26 cellular contexts compared by ENCODE assay signal in genomic region chr10:126933116-126933515, GRCh38. TPM values are rescaled to one million over a fixed set of nuclear protein-coding genes. Genes with fewer than 3 reads are reported as not detected.
DNase-seq lines count a peak whose midpoint lies in the region; ATAC-seq, FAIRE-seq and TF ChIP-seq lines count a peak whose summit lies in the region.
"Had no signal": no experiment of that assay in that cellular context is flagged by ENCODE, and none has a peak within 500 bp of the region (broad histone marks: within the 10 kb centered on the region; RNA-seq: fewer than 3 reads in every experiment).

No MANE protein-coding gene starts in this region.

- intact Hi-C loops in cardiac septum (cut with DNase I), result no loop called here
- intact Hi-C loops in heart left ventricle (cut with DNase I), result no loop called here

- no peak overlapping the region for H2AK5ac ChIP-seq in H1 (ENCODE audit: low read depth, low read length)
- no peak overlapping the region for H2AK5ac ChIP-seq in trophoblast cell (ENCODE audit: low read length)

- H3K4me3 ChIP-seq in heart left ventricle (no peak overlapping the region), H1 (ENCODE audit: extremely low read depth in 1 of 4, insufficient read depth in 2 of 4, low read depth in 3 of 4, low read length in 4 of 4) (no peak overlapping the region), trophoblast cell (ENCODE audit: low read depth, low read length) (no peak overlapping the region), BE2C (ENCODE audit: low read depth, low read length) (no peak overlapping the region)
- H3K4me3 ChIP-seq: GM12878 had no signal

- no peaks in the 10 kb centered on the region for H3K27me3 ChIP-seq in heart left ventricle
- no peaks in the 10 kb centered on the region for H3K27me3 ChIP-seq in H1 (replicated peaks in 1 of 4; ENCODE audit: control insufficient read depth in 3 of 4, extremely low read depth in 1 of 4, insufficient read depth in 3 of 4, low read length in 3 of 4)
- no peaks in the 10 kb centered on the region for H3K27me3 ChIP-seq in trophoblast cell (ENCODE audit: insufficient read depth, low read length)
- no peaks in the 10 kb centered on the region for H3K27me3 ChIP-seq in BE2C

- no peaks in the 10 kb centered on the region for H3K23me2 ChIP-seq in H1 (ENCODE audit: low read depth, low read length)

- H3K79me1 ChIP-seq in H1 (ENCODE audit: low read depth, low read length) (peaks cover 35% of the 10 kb centered on the region), trophoblast cell (ENCODE audit: low read length) (no peaks in the 10 kb centered on the region)

- H3K4me2 ChIP-seq in H1 (ENCODE audit: insufficient read depth in 1 of 2, low read depth in 2 of 2, low read length in 2 of 2) (no peak overlapping the region), trophoblast cell (ENCODE audit: low read length) (no peak overlapping the region)

- no peak overlapping the region for H4K91ac ChIP-seq in H1 (replicated peaks; ENCODE audit: insufficient read length, low read length)
- no peak overlapping the region for H4K91ac ChIP-seq in trophoblast cell (ENCODE audit: low read depth, low read length)

- H4K8ac ChIP-seq in H1 (ENCODE audit: extremely low read depth, insufficient read depth, low read length) (no peak overlapping the region), trophoblast cell (ENCODE audit: low read depth, low read length) (no peak overlapping the region)

- no peak overlapping the region for H2BK20ac ChIP-seq in H1 (ENCODE audit: low read length)

- DNase-seq in cardiac septum (ENCODE audit: low spot score) (peak; percentile 62), heart left ventricle (no peak), H1 (ENCODE audit: low read depth in 1 of 2, low spot score in 2 of 2) (no peak), trophoblast cell (no peak), BE2C (no peak)
- DNase-seq: AML-193; C1 segment of cervical spinal cord; CD4-positive, alpha-beta memory T cell; COR-L47; DMS79; EL; GDM1; H7; IMR-90; KG1; MM.1S; NCI-H2029; NCI-H526 treated with DMSO at 0.1 percent for 48 hours; SHP77 had no signal

- TF ChIP-seq POLR2A in heart left ventricle (IDR thresholded peaks at IDR 0.05) (no peak), H1 (IDR thresholded peaks at IDR 0.05; ENCODE audit: control extremely low read depth in 1 of 2, low read depth in 2 of 2, low read length in 2 of 2) (no peak)

- no peaks in the 10 kb centered on the region for H3K27me3 Mint-ChIP-seq in nephron (ENCODE audit: low read depth)
- H3K27me3 Mint-ChIP-seq: CD4-positive, alpha-beta memory T cell had no signal

- H3K79me2 ChIP-seq in H1 (ENCODE audit: control insufficient read depth in 1 of 2, insufficient read depth in 2 of 2, low read length in 2 of 2) (peaks cover 15 to 88% of the 10 kb centered on the region in 2 experiments), trophoblast cell (ENCODE audit: control insufficient read depth, insufficient read depth, low read length, poor library complexity) (peaks cover 8% of the 10 kb centered on the region)

- H2BK5ac ChIP-seq in H1 (ENCODE audit: low read depth, low read length) (0 out of 2 replicates have a peak overlapping the region, but pooled peaks have one; percentile 35), trophoblast cell (ENCODE audit: low read depth, low read length, poor library complexity) (no peak overlapping the region)

- POLR2A ChIA-PET in H1 (lab: Charles Lee; ENCODE audit: partially characterized antibody), result interaction anchor here (1.0 kb wide), 1 partner anchor 10 kb away, joined by 3 read pairs; no protein-coding TSS in a partner anchor

- H2BK15ac ChIP-seq in H1 (ENCODE audit: low read length), result no peak overlapping the region

- no peak for TF ChIP-seq CTCF in heart left ventricle (IDR thresholded peaks at IDR 0.05)
- no peak for TF ChIP-seq CTCF in H1 (IDR thresholded peaks at IDR 0.05; ENCODE audit: control extremely low read depth in 1 of 3, insufficient read depth in 1 of 3, low read depth in 1 of 3, low read length in 3 of 3)
- TF ChIP-seq CTCF in nephron (IDR thresholded peaks at IDR 0.05; ENCODE audit: unreplicated experiment in 3 of 3), result no peak
- no peak for TF ChIP-seq CTCF in BE2C (IDR thresholded peaks at IDR 0.05; ENCODE audit: low read depth, low read length)

- H4K12ac ChIP-seq in trophoblast cell (ENCODE audit: low read depth, low read length), result no peak overlapping the region

- H4K5ac ChIP-seq in H1 (ENCODE audit: insufficient read length, low read depth, low read length), result no peak overlapping the region

- H3K4ac ChIP-seq in H1 (replicated peaks; ENCODE audit: insufficient read length, low read depth, low read length) (no peak overlapping the region), trophoblast cell (ENCODE audit: low read depth, low read length) (no peak overlapping the region)

- no peak overlapping the region for H2BK120ac ChIP-seq in H1 (replicated peaks; ENCODE audit: low read depth, low read length)
- no peak overlapping the region for H2BK120ac ChIP-seq in trophoblast cell (ENCODE audit: insufficient read depth, low read length, poor library complexity)

- no peak for TF ChIP-seq EP300 in H1 (IDR thresholded peaks at IDR 0.05; ENCODE audit: borderline replicate concordance in 1 of 2, low read depth in 2 of 2, low read length in 2 of 2)

- H3K9me3 ChIP-seq in heart left ventricle, result peaks cover 0 to 7% (median 0%) of the 10 kb centered on the region in 12 donors
- H3K9me3 ChIP-seq in H1 (ENCODE audit: insufficient read depth in 2 of 2, low read depth in 1 of 2, low read length in 1 of 2), result no peaks in the 10 kb centered on the region
- no peaks in the 10 kb centered on the region for H3K9me3 ChIP-seq in trophoblast cell (ENCODE audit: insufficient read depth, low read depth, low read length)
- no peaks in the 10 kb centered on the region for H3K9me3 ChIP-seq in BE2C

- no peak overlapping the region for H3K9ac ChIP-seq in H1 (replicated peaks in 1 of 4; ENCODE audit: extremely low read depth in 1 of 4, low read depth in 3 of 4, low read length in 3 of 4)
- H3K9ac ChIP-seq in trophoblast cell (ENCODE audit: low read length), result no peak overlapping the region

- no peak overlapping the region for H3K4me3 Mint-ChIP-seq in nephron
- H3K4me3 Mint-ChIP-seq: CD4-positive, alpha-beta memory T cell had no signal

- H3K36me3 Mint-ChIP-seq in nephron (ENCODE audit: low read depth), result peaks cover 31% of the 10 kb centered on the region
- H3K36me3 Mint-ChIP-seq: CD4-positive, alpha-beta memory T cell had no signal

- H3K23ac ChIP-seq in H1 (ENCODE audit: insufficient read length), result no peak overlapping the region
- H3K23ac ChIP-seq in trophoblast cell (ENCODE audit: low read length), result no peak overlapping the region

- CTCF ChIA-PET in H1 (lab: Charles Lee; ENCODE audit: partially characterized antibody), result interaction anchor here (1.3 to 1.8 kb wide), 3 partner anchors 9 to 24 kb away, joined by 3 to 5 read pairs (median 4); no protein-coding TSS in a partner anchor

- WGBS in heart left ventricle, 4 donors, result 79 to 89% (median 80%) methylated on average over 4 of the region's 4 CpGs
- 87% methylated on average over 4 of the region's 4 CpGs; no CpG with 5 or more reads in 1 of the 2 experiments for WGBS in H1 (ENCODE audit: extremely low coverage in 1 of 2, insufficient coverage in 1 of 2, insufficient read length in 1 of 2, insufficient replicate concordance in 2 of 2, low coverage in 1 of 2, low lambda C conversion rate in 2 of 2, missing lambda C conversion rate in 1 of 2), 2 experiments
- no CpG with 5 or more reads among the region's 4 CpGs for WGBS in trophoblast cell (ENCODE audit: extremely low coverage, insufficient coverage, insufficient read length)

- peak overlapping the region; percentile 43 to 95 (median 75) for H3K27ac Mint-ChIP-seq in nephron
- H3K27ac Mint-ChIP-seq: CD4-positive, alpha-beta memory T cell had no signal

- no peak overlapping the region for H2AFZ ChIP-seq in H1 (ENCODE audit: low read length)
- H2AFZ ChIP-seq in trophoblast cell (ENCODE audit: insufficient read depth, low read length, poor library complexity), result no peak overlapping the region

- H3K56ac ChIP-seq in H1 (replicated peaks; ENCODE audit: insufficient read length, low read depth, low read length), result no peak overlapping the region

- H3K27ac ChIP-seq in heart left ventricle (no peak overlapping the region), H1 (ENCODE audit: low read depth, low read length) (no peak overlapping the region), trophoblast cell (ENCODE audit: low read depth, low read length) (no peak overlapping the region)
- H3K27ac ChIP-seq: RWPE1 had no signal

- H3K18ac ChIP-seq in H1 (ENCODE audit: extremely low read depth, low read length), result no peak overlapping the region
- no peak overlapping the region for H3K18ac ChIP-seq in trophoblast cell (ENCODE audit: low read length)

- peaks cover 53% of the 10 kb centered on the region for H3K4me1 Mint-ChIP-seq in nephron
- H3K4me1 Mint-ChIP-seq: CD4-positive, alpha-beta memory T cell had no signal

- H3K9me3 Mint-ChIP-seq in nephron, result peaks cover 3% of the 10 kb centered on the region

- H2BK12ac ChIP-seq in H1 (ENCODE audit: low read depth, low read length), result no peak overlapping the region
- no peak overlapping the region for H2BK12ac ChIP-seq in trophoblast cell (ENCODE audit: low read length)

- peaks cover 0 to 9% (median 4%) of the 10 kb centered on the region in 9 donors for H3K36me3 ChIP-seq in heart left ventricle
- H3K36me3 ChIP-seq in H1 (ENCODE audit: control insufficient read depth in 2 of 4, insufficient read depth in 4 of 4, low read length in 3 of 4), result peaks cover 0 to 5% (median 0%) of the 10 kb centered on the region in 4 experiments; a peak in 2 of 8 replicates
- peaks cover 12 to 24% of the 10 kb centered on the region in 2 experiments for H3K36me3 ChIP-seq in trophoblast cell (ENCODE audit: control insufficient read depth in 1 of 2, insufficient read depth in 2 of 2, low read length in 2 of 2)
- H3K36me3 ChIP-seq in BE2C, result no peaks in the 10 kb centered on the region

- H4K20me1 ChIP-seq in H1 (replicated peaks in 1 of 2; ENCODE audit: control insufficient read depth in 1 of 2, insufficient read depth in 2 of 2, low read length in 2 of 2), result peaks cover 5 to 15% of the 10 kb centered on the region in 2 experiments

- no peak for TF ChIP-seq RAD21 in H1 (IDR thresholded peaks at IDR 0.05 in 1 of 2, conservative IDR thresholded peaks at IDR 0.05 in 1 of 2; ENCODE audit: low read depth in 2 of 2, low read length in 2 of 2)

- FAIRE-seq in H1 (lab: Jason Lieb, UNC), result no peak
- FAIRE-seq: GM12878 had no signal

- ATAC-seq in heart left ventricle, result no peak
- ATAC-seq in GM21423 (IDR thresholded peaks at IDR 0.05; ENCODE audit: unreplicated experiment), result no peak
- no peak for ATAC-seq in HG02852 (IDR thresholded peaks at IDR 0.05; ENCODE audit: unreplicated experiment)
- ATAC-seq: GM12878, Panc1 had no signal

- H3K14ac ChIP-seq in H1 (ENCODE audit: insufficient read length) (no peak overlapping the region), trophoblast cell (ENCODE audit: low read length) (no peak overlapping the region)

- H3K4me1 ChIP-seq in heart left ventricle (peaks cover 0 to 59% (median 31%) of the 10 kb centered on the region in 12 donors), H1 (replicated peaks in 1 of 4; ENCODE audit: control insufficient read depth in 3 of 4, insufficient read depth in 4 of 4, low read length in 3 of 4) (peaks cover 0 to 4% (median 0%) of the 10 kb centered on the region in 4 experiments; a peak in 3 of 7 replicates), trophoblast cell (ENCODE audit: control insufficient read depth in 1 of 2, insufficient read depth in 2 of 2, low read length in 2 of 2) (peaks cover 3 to 4% of the 10 kb centered on the region in 2 experiments), BE2C (peaks cover 6% of the 10 kb centered on the region; the same call in 1 of the 2 replicates)

RNA-seq across cellular contexts. Expression of gene DOCK1, which starts 27.9 kb away (rescaled TPM):
- total RNA-seq in cardiac septum, result 31.2 TPM
- 10 to 100 TPM; 13.4 to 31.6 (median 20.6) TPM for total RNA-seq in heart left ventricle
- 10 to 100 TPM in 1 of 2 donors, 1 to 10 TPM in 1; 5.0 to 13.8 TPM for polyA plus RNA-seq in heart left ventricle
- 53.0 and 54.4 TPM in 2 replicates for total RNA-seq in H1 (2021; fragmentation: NEBNext Ultra II Directional; extraction: Animal tissue kit (Norgen Biotek cat#: 25700))
- polyA plus RNA-seq in H1 (2011; rRNA removed), result 11.6 and 13.2 TPM in 2 replicates
- 15.4 TPM for polyA plus RNA-seq in H1 (2011; cell fraction: cytosol; rRNA removed)
- polyA plus RNA-seq in H1 (2011; cell fraction: nucleus; rRNA removed), result 19.9 TPM
- polyA plus RNA-seq in H1 (2012, experiment 1 of 2), result 25.4 to 28.3 TPM (median 27.3 TPM) in 4 replicates
- 1.4 TPM for polyA plus RNA-seq in H1 (2012, experiment 2 of 2)
- 17.8 TPM for polyA plus RNA-seq in H1 (2013, experiment 1 of 2)
- polyA plus RNA-seq in H1 (2013, experiment 2 of 2), result 17.9 TPM
- polyA minus RNA-seq in H1 (2011; rRNA and poly(A)+ RNA removed), result 68.4 and 69.6 TPM in 2 replicates
- polyA minus RNA-seq in H1 (2011; cell fraction: cytosol; rRNA and poly(A)+ RNA removed), result 32.3 TPM
- polyA minus RNA-seq in H1 (2011; cell fraction: nucleus; rRNA and poly(A)+ RNA removed), result 160 TPM
- 44.0 and 44.4 TPM in 2 replicates for polyA plus RNA-seq in trophoblast cell (2013)
- polyA plus RNA-seq in BE2C (2012; ENCODE audit: insufficient read depth, insufficient read length, low read depth), result 9.0 TPM
- total RNA-seq: OCI-LY7 had no signal
- polyA plus RNA-seq: CD4-positive, alpha-beta memory T cell had no signal
